ENCODE assay signal across 15 cellular contexts in genomic region chr3:195366200-195366910, GRCh38.
DNase-seq lines count a peak whose midpoint lies in the region; ATAC-seq, FAIRE-seq and TF ChIP-seq lines count a peak whose summit lies in the region.
"Had no signal": no experiment of that assay in that cellular context is flagged by ENCODE, and none has a peak within 500 bp of the region (broad histone marks: within the 10 kb centered on the region; RNA-seq: fewer than 3 reads in every experiment).

No MANE protein-coding gene starts in this region.

- H2AFZ ChIP-seq in mammary epithelial cell (ENCODE audit: low read depth, low read length) = no peak overlapping the region

- H3K27ac ChIP-seq in mammary epithelial cell (ENCODE audit: insufficient read depth, low read depth, low read length) = no peak overlapping the region

- H3K27me3 Mint-ChIP-seq in MCF 10A (ENCODE audit: insufficient read depth, unreplicated experiment) = no peaks in the 10 kb centered on the region

- H3K4me3 Mint-ChIP-seq in MCF 10A (ENCODE audit: unreplicated experiment) = no peak overlapping the region
- H3K4me3 Mint-ChIP-seq: H9 had no signal

- dilution Hi-C loops in mammary epithelial cell (cut with HindIII; ENCODE audit: low sequenced_read_pairs) = no loop called here

- H3K4me1 ChIP-seq in mammary epithelial cell (ENCODE audit: insufficient read depth, low read length) = no peaks in the 10 kb centered on the region

- intact Hi-C loops in MCF 10A (cut with micrococcal nuclease) = loop anchor here (5.0 kb wide), 1 partner anchor 76 kb away; the partner anchor contains the start of gene ACAP2
- intact Hi-C loops in mammary epithelial cell (cut with micrococcal nuclease) = no loop called here

- POLR2A ChIA-PET in MCF 10A (lab: Yijun Ruan, JAX) = interaction anchor here (1.3 to 1.6 kb wide), 2 partner anchors 11 to 13 kb away, joined by 3 to 4 read pairs; no protein-coding TSS in a partner anchor

- peak; percentile 90 for ATAC-seq in left lobe of liver
- ATAC-seq in SK-N-SH treated with all-trans-retinoic acid at 6 μM for 48 hours = no peak
- no peak for ATAC-seq in omental fat pad (ENCODE audit: low FRiP score)

- TF ChIP-seq CTCF in MCF 10A (IDR thresholded peaks at IDR 0.05; ENCODE audit: unreplicated experiment) (no peak), mammary epithelial cell (conservative IDR thresholded peaks at IDR 0.05 in 1 of 2, IDR thresholded peaks at IDR 0.05 in 1 of 2; ENCODE audit: extremely low read depth in 1 of 2, insufficient read depth in 1 of 2, low read depth in 1 of 2, low read length in 2 of 2) (no peak), bronchial epithelial cell (IDR thresholded peaks at IDR 0.05; ENCODE audit: insufficient read depth, low read length, severe bottlenecking) (no peak), omental fat pad (IDR thresholded peaks at IDR 0.05) (no peak)

- in situ Hi-C loops in mammary epithelial cell (cut with MboI; ENCODE audit: low sequenced_read_pairs in 2 of 2) = no loop called here

- H3K9me3 ChIP-seq in mammary epithelial cell (replicated peaks; ENCODE audit: insufficient read depth, low read length) = no peaks in the 10 kb centered on the region

- H3K4me2 ChIP-seq in mammary epithelial cell (ENCODE audit: insufficient read depth, low read depth, low read length) = no peak overlapping the region

- BruUV-seq in MCF 10A (replicated peaks; lab: Mats Ljungman, UMichigan) (no TSS peak), mammary epithelial cell (replicated peaks; lab: Mats Ljungman, UMichigan) (no TSS peak)

- FAIRE-seq in bronchial epithelial cell (lab: Jason Lieb, UNC) = peak; percentile 23

- peaks cover 9% of the 10 kb centered on the region for H3K4me1 Mint-ChIP-seq in MCF 10A (ENCODE audit: insufficient read depth, unreplicated experiment)

- H3K36me3 Mint-ChIP-seq in MCF 10A (ENCODE audit: insufficient read depth, unreplicated experiment) = peaks cover 18% of the 10 kb centered on the region

- peaks cover 3% of the 10 kb centered on the region for H3K36me3 ChIP-seq in mammary epithelial cell (ENCODE audit: insufficient read depth, low read length)
- H3K36me3 ChIP-seq in bronchial epithelial cell (ENCODE audit: control insufficient read depth, insufficient read depth, low read length) = peaks cover 1% of the 10 kb centered on the region

- 96% methylated on average over 5 of the region's 5 CpGs for WGBS in mammary epithelial cell (ENCODE audit: low coverage, missing lambda C conversion rate)

- H3K4me3 ChIP-seq in mammary epithelial cell (replicated peaks in 1 of 3; ENCODE audit: insufficient read depth in 1 of 3, low read depth in 2 of 3, low read length in 3 of 3) = no peak overlapping the region
- H3K4me3 ChIP-seq in bronchial epithelial cell (ENCODE audit: low read depth, low read length) = no peak overlapping the region

- CTCF ChIA-PET in MCF 10A (lab: Yijun Ruan, JAX) = interaction anchor here (0.6 to 2.8 kb wide), 4 partner anchors 33 to 1156 kb away, joined by 3 to 9 read pairs (median 4); partner anchors contain the start of gene XXYLT1
- CTCF ChIA-PET in mammary epithelial cell (lab: Charles Lee; ENCODE audit: low non-redundant PET) = no interaction called here

- DNase-seq in MCF 10A (ENCODE audit: unreplicated experiment) (peak; percentile 36), mammary epithelial cell (no peak), bronchial epithelial cell (ENCODE audit: low read depth) (no peak), left lobe of liver (ENCODE audit: low spot score) (no peak), HuH-7 (ENCODE audit: low spot score) (no peak), omental fat pad (ENCODE audit: low spot score) (no peak), SW 1271 (lab: John Stamatoyannopoulos, UW) (no peak)
- DNase-seq: 8988T, DMS53, H9, NCI-H1436 treated with DMSO at 0.1 percent for 48 hours, NCI-H2107, NCI-H345, NCI-H526 treated with DMSO at 0.1 percent for 48 hours had no signal

- no peak overlapping the region for H3K27ac Mint-ChIP-seq in MCF 10A (ENCODE audit: low read depth, unreplicated experiment)

- no peaks in the 10 kb centered on the region for H4K20me1 ChIP-seq in mammary epithelial cell (ENCODE audit: insufficient read depth, low read length)

- H3K27me3 ChIP-seq in mammary epithelial cell (ENCODE audit: insufficient read depth, low read length) (no peaks in the 10 kb centered on the region), bronchial epithelial cell (ENCODE audit: control insufficient read depth, insufficient read depth, low read length) (no peaks in the 10 kb centered on the region)

- peaks cover 9% of the 10 kb centered on the region for H3K9me3 Mint-ChIP-seq in MCF 10A (ENCODE audit: unreplicated experiment)
- H3K9me3 Mint-ChIP-seq: H9 had no signal

- peaks cover 6% of the 10 kb centered on the region for H3K79me2 ChIP-seq in mammary epithelial cell (ENCODE audit: insufficient read depth, low read length)

- no peak overlapping the region for H3K9ac ChIP-seq in mammary epithelial cell (ENCODE audit: insufficient read depth, low read length)

TF ChIP-seq in SK-N-SH treated with all-trans-retinoic acid at 6 μM for 48 hours, 23 proteins besides CTCF, POLR2A, EP300 and RAD21:
- no peak for TF ChIP-seq RARB (CRISPR knock-in tag; IDR thresholded peaks at IDR 0.05)
